23 cellular contexts compared by ENCODE assay signal in genomic region chr12:114588061-114588460, GRCh38.
"Had no signal": no experiment of that assay in that cellular context is flagged by ENCODE, and none has a peak within 500 bp of the region (broad histone marks: within the 10 kb centered on the region; RNA-seq: fewer than 3 reads in every experiment).

No MANE protein-coding gene starts in this region.

- H3K27ac Mint-ChIP-seq: dendritic cell treated with granulocyte-macrophage colony-stimulating factor and Interleukin-4, amounts not matched to agents 40 ng/mL and 50 ng/mL, for 4 days; naive thymus-derived CD4-positive, alpha-beta T cell; nephron; neural progenitor cell; stimulated activated naive B cell treated with anti-CD40 and anti-IgM and Interleukin-4, amounts not matched to agents 10 μg/mL and 1 μg/mL and 100 μg/mL, for 72 hours; stimulated activated naive CD8-positive, alpha-beta T cell treated with anti-CD3 and anti-CD28 coated beads, Interleukin-15, Interleukin-2, amounts not matched to agents 100 ng/mL and 50 ng/mL, for 24 hours had no signal

- H3K27me3 Mint-ChIP-seq: central memory CD8-positive, alpha-beta T cell; dendritic cell treated with granulocyte-macrophage colony-stimulating factor and Interleukin-4, amounts not matched to agents 40 ng/mL and 50 ng/mL, for 4 days; stimulated activated naive B cell treated with anti-CD40 and anti-IgM and Interleukin-4, amounts not matched to agents 10 μg/mL and 1 μg/mL and 100 μg/mL, for 72 hours; stimulated activated naive CD8-positive, alpha-beta T cell treated with anti-CD3 and anti-CD28 coated beads, Interleukin-15, Interleukin-2, amounts not matched to agents 100 ng/mL and 50 ng/mL, for 24 hours had no signal

- H3K4me3 Mint-ChIP-seq: central memory CD8-positive, alpha-beta T cell; dendritic cell treated with granulocyte-macrophage colony-stimulating factor and Interleukin-4, amounts not matched to agents 40 ng/mL and 50 ng/mL, for 4 days; naive thymus-derived CD4-positive, alpha-beta T cell; nephron; neural progenitor cell; stimulated activated naive B cell treated with anti-CD40 and anti-IgM and Interleukin-4, amounts not matched to agents 10 μg/mL and 1 μg/mL and 100 μg/mL, for 72 hours; stimulated activated naive CD8-positive, alpha-beta T cell treated with anti-CD3 and anti-CD28 coated beads, Interleukin-15, Interleukin-2, amounts not matched to agents 100 ng/mL and 50 ng/mL, for 24 hours had no signal

- H3K9me3 Mint-ChIP-seq: dendritic cell treated with granulocyte-macrophage colony-stimulating factor and Interleukin-4, amounts not matched to agents 40 ng/mL and 50 ng/mL, for 4 days had no signal

- H3K27me3 ChIP-seq: colonic mucosa, foreskin keratinocyte, gastroesophageal sphincter, hepatocyte, neural progenitor cell, right atrium auricular region, transverse colon had no signal

- H3K4me1 ChIP-seq: colonic mucosa, foreskin keratinocyte, gastroesophageal sphincter, heart left ventricle, neural progenitor cell, prostate gland, right atrium auricular region, suprapubic skin, transverse colon had no signal

- H3K36me3 Mint-ChIP-seq: naive thymus-derived CD4-positive, alpha-beta T cell; neural progenitor cell; stimulated activated naive B cell treated with anti-CD40 and anti-IgM and Interleukin-4, amounts not matched to agents 10 μg/mL and 1 μg/mL and 100 μg/mL, for 72 hours had no signal

- H3K36me3 ChIP-seq: colonic mucosa, gastroesophageal sphincter, heart left ventricle, neural progenitor cell, prostate gland, right atrium auricular region, suprapubic skin, transverse colon had no signal

- ATAC-seq: foreskin keratinocyte; gastroesophageal sphincter; heart left ventricle; left lobe of liver; naive thymus-derived CD4-positive, alpha-beta T cell; sciatic nerve; stimulated activated naive B cell treated with anti-CD40 and anti-IgM and Interleukin-4, amounts not matched to agents 10 μg/mL and 1 μg/mL and 100 μg/mL, for 72 hours had no signal

- DNase-seq: colonic mucosa; effector memory CD4-positive, alpha-beta T cell; foreskin keratinocyte; heart left ventricle; kidney; mesenchymal stem cell; midbrain; naive thymus-derived CD4-positive, alpha-beta T cell; stimulated activated CD4-positive, alpha-beta T cell treated with anti-CD3 and anti-CD28 coated beads, Interleukin-4, amount 100 ng/mL, for 4 hours; stimulated activated naive B cell treated with anti-CD40 and anti-IgM and Interleukin-4, amounts not matched to agents 10 μg/mL and 1 μg/mL and 100 μg/mL, for 72 hours; transverse colon had no signal

- H3K9me3 ChIP-seq: colonic mucosa, prostate gland, suprapubic skin, transverse colon had no signal

- H3K27ac ChIP-seq: colonic mucosa, foreskin keratinocyte, gastroesophageal sphincter, heart left ventricle, hepatocyte, neural progenitor cell, prostate gland, right atrium auricular region, suprapubic skin, transverse colon had no signal

- H3K4me1 Mint-ChIP-seq: central memory CD8-positive, alpha-beta T cell; naive thymus-derived CD4-positive, alpha-beta T cell; nephron; neural progenitor cell; stimulated activated naive B cell treated with anti-CD40 and anti-IgM and Interleukin-4, amounts not matched to agents 10 μg/mL and 1 μg/mL and 100 μg/mL, for 72 hours had no signal

- H3K4me3 ChIP-seq: colonic mucosa, gastroesophageal sphincter, heart left ventricle, hepatocyte, neural progenitor cell, prostate gland, right atrium auricular region, suprapubic skin, transverse colon had no signal
